1 cellular context compared by ENCODE assay signal in the genomic region with DNA sequence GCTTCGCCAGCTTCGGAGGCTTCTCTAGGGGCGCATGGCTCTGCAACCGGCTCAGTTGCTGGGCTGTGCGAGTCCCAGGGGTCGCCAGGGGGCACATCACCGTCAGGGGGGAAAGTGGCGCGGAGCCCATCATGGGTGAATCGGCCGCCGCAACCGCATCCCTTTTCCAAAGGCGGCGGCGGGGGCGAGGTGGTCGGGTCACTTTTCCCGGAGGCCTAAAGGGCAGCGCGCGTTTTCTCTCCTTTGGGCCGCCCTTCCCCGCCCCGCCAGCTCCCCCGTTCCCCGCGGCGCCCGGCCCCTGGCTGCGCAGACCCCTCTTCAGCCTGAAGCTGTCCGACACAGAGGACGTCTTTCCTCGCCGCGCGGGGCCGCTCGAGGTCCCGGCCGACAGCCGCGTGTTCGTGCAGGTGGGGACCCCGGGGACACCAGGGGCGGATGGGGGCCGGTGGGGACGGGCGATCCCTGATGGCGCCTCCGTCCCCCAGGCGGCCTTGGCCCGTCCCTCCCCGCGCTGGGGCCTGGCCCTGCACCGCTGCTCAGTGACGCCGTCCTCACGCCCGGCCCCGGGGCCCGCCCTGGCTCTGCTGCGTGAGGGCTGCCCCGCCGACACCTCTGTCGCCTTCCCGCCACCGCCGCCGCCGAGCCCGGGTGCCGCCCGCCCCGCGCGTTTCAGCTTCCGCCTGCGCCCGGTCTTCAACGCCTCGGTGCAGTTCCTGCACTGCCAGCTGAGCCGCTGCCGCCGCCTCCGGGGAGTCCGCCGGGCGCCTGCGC.
TF ChIP-seq lines count a peak whose summit lies in the region.

No MANE protein-coding gene starts in this region.

TF ChIP-seq in HepG2, 621 proteins besides CTCF, POLR2A, EP300 and RAD21 (continued from another document and continues in another):
- peak; percentile 25 for TF ChIP-seq RBM39 (IDR thresholded peaks at IDR 0.05; ENCODE audit: low read depth, low read length, poor library complexity, severe bottlenecking)
- TF ChIP-seq FOXK2 (IDR thresholded peaks at IDR 0.05), result no peak
- TF ChIP-seq, protein P1, sequence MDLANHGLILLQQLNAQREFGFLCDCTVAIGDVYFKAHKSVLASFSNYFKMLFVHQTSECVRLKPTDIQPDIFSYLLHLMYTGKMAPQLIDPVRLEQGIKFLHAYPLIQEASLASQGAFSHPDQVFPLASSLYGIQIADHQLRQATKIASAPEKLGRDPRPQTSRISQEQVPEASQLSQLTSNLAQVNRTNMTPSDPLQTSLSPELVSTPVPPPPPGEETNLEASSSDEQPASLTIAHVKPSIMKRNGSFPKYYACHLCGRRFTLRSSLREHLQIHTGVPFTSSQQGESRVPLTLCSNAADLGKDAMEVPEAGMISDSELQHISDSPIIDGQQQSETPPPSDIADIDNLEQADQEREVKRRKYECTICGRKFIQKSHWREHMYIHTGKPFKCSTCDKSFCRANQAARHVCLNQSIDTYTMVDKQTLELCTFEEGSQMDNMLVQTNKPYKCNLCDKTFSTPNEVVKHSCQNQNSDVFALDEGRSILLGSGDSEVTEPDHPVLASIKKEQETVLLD (CRISPR knock-in tag; IDR thresholded peaks at IDR 0.05; ENCODE audit: low read depth), result peak; percentile 76
- 0 out of 2 replicates have a peak, but pooled peaks have one; percentile 7 for TF ChIP-seq ZIK1 (CRISPR knock-in tag; IDR thresholded peaks at IDR 0.05; ENCODE audit: borderline replicate concordance, low read depth)
- TF ChIP-seq SAFB2 (CRISPR knock-in tag; IDR thresholded peaks at IDR 0.05; ENCODE audit: borderline replicate concordance, low read depth), result peak; percentile 43; the same call in 1 of the 2 replicates
- TF ChIP-seq GATA4 (IDR thresholded peaks at IDR 0.05; ENCODE audit: borderline replicate concordance, low read depth), result no peak
- TF ChIP-seq, protein P2, sequence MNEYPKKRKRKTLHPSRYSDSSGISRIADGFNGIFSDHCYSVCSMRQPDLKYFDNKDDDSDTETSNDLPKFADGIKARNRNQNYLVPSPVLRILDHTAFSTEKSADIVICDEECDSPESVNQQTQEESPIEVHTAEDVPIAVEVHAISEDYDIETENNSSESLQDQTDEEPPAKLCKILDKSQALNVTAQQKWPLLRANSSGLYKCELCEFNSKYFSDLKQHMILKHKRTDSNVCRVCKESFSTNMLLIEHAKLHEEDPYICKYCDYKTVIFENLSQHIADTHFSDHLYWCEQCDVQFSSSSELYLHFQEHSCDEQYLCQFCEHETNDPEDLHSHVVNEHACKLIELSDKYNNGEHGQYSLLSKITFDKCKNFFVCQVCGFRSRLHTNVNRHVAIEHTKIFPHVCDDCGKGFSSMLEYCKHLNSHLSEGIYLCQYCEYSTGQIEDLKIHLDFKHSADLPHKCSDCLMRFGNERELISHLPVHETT (CRISPR knock-in tag; conservative IDR thresholded peaks at IDR 0.05), result 0 out of 2 replicates have a peak, but pooled peaks have one; percentile 14
- TF ChIP-seq ZMAT5 (CRISPR knock-in tag; IDR thresholded peaks at IDR 0.05; ENCODE audit: borderline replicate concordance, low read depth), result no peak
- TF ChIP-seq HOXA5 (CRISPR knock-in tag; IDR thresholded peaks at IDR 0.05), result peak; percentile 26; the same call in 1 of the 2 replicates
- peak; percentile 75; the same call in 1 of the 2 replicates for TF ChIP-seq HOXD1 (CRISPR knock-in tag; IDR thresholded peaks at IDR 0.05)
- no peak for TF ChIP-seq SP140L (CRISPR knock-in tag; IDR thresholded peaks at IDR 0.05; ENCODE audit: borderline replicate concordance)
- TF ChIP-seq, protein P3, sequence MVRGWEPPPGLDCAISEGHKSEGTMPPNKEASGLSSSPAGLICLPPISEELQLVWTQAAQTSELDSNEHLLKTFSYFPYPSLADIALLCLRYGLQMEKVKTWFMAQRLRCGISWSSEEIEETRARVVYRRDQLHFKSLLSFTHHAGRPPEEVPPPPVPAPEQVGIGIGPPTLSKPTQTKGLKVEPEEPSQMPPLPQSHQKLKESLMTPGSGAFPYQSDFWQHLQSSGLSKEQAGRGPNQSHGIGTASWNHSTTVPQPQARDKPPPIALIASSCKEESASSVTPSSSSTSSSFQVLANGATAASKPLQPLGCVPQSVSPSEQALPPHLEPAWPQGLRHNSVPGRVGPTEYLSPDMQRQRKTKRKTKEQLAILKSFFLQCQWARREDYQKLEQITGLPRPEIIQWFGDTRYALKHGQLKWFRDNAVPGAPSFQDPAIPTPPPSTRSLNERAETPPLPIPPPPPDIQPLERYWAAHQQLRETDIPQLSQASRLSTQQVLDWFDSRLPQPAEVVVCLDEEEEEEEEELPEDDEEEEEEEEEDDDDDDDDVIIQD (CRISPR knock-in tag; IDR thresholded peaks at IDR 0.05; ENCODE audit: low read depth), result no peak
- TF ChIP-seq ZNF510 (CRISPR knock-in tag; IDR thresholded peaks at IDR 0.05; ENCODE audit: low read depth), result no peak; the same call in 1 of the 2 replicates
- TF ChIP-seq, protein P4, sequence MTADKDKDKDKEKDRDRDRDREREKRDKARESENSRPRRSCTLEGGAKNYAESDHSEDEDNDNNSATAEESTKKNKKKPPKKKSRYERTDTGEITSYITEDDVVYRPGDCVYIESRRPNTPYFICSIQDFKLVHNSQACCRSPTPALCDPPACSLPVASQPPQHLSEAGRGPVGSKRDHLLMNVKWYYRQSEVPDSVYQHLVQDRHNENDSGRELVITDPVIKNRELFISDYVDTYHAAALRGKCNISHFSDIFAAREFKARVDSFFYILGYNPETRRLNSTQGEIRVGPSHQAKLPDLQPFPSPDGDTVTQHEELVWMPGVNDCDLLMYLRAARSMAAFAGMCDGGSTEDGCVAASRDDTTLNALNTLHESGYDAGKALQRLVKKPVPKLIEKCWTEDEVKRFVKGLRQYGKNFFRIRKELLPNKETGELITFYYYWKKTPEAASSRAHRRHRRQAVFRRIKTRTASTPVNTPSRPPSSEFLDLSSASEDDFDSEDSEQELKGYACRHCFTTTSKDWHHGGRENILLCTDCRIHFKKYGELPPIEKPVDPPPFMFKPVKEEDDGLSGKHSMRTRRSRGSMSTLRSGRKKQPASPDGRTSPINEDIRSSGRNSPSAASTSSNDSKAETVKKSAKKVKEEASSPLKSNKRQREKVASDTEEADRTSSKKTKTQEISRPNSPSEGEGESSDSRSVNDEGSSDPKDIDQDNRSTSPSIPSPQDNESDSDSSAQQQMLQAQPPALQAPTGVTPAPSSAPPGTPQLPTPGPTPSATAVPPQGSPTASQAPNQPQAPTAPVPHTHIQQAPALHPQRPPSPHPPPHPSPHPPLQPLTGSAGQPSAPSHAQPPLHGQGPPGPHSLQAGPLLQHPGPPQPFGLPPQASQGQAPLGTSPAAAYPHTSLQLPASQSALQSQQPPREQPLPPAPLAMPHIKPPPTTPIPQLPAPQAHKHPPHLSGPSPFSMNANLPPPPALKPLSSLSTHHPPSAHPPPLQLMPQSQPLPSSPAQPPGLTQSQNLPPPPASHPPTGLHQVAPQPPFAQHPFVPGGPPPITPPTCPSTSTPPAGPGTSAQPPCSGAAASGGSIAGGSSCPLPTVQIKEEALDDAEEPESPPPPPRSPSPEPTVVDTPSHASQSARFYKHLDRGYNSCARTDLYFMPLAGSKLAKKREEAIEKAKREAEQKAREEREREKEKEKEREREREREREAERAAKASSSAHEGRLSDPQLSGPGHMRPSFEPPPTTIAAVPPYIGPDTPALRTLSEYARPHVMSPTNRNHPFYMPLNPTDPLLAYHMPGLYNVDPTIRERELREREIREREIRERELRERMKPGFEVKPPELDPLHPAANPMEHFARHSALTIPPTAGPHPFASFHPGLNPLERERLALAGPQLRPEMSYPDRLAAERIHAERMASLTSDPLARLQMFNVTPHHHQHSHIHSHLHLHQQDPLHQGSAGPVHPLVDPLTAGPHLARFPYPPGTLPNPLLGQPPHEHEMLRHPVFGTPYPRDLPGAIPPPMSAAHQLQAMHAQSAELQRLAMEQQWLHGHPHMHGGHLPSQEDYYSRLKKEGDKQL (CRISPR knock-in tag; IDR thresholded peaks at IDR 0.05; ENCODE audit: low read depth), result no peak
- TF ChIP-seq ZNF747 (CRISPR knock-in tag; IDR thresholded peaks at IDR 0.05; ENCODE audit: borderline replicate concordance), result no peak; the same call in 1 of the 2 replicates
- TF ChIP-seq THYN1 (CRISPR knock-in tag; IDR thresholded peaks at IDR 0.05; ENCODE audit: borderline replicate concordance, low read depth), result no peak
- TF ChIP-seq CBX1 (IDR thresholded peaks at IDR 0.05; ENCODE audit: low read depth), result no peak
- no peak for TF ChIP-seq ZFP1 (CRISPR knock-in tag; IDR thresholded peaks at IDR 0.05)
- TF ChIP-seq SRSF1 (optimal IDR thresholded peaks at IDR 0.05; ENCODE audit: low read depth, low read length), result no peak
- TF ChIP-seq ATAD3A (CRISPR knock-in tag; IDR thresholded peaks at IDR 0.05), result no peak
- no peak for TF ChIP-seq RAD51 (IDR thresholded peaks at IDR 0.05; ENCODE audit: borderline replicate concordance)
- TF ChIP-seq KDM3A (CRISPR knock-in tag; IDR thresholded peaks at IDR 0.05; ENCODE audit: low read depth), result no peak
- no peak for TF ChIP-seq SOX13 (IDR thresholded peaks at IDR 0.05)
- no peak for TF ChIP-seq SOX13 (CRISPR knock-in tag; conservative IDR thresholded peaks at IDR 0.05 in 1 of 2, IDR thresholded peaks at IDR 0.05 in 1 of 2)
- TF ChIP-seq MIER2 (CRISPR knock-in tag; IDR thresholded peaks at IDR 0.05), result no peak
- TF ChIP-seq ZNF7 (CRISPR knock-in tag; IDR thresholded peaks at IDR 0.05), result no peak
- TF ChIP-seq TFDP2 (CRISPR knock-in tag; IDR thresholded peaks at IDR 0.05), result peak; percentile 66
- TF ChIP-seq LRRFIP1 (CRISPR knock-in tag; conservative IDR thresholded peaks at IDR 0.05), result no peak
- no peak; the same call in 1 of the 2 replicates for TF ChIP-seq BORCS8-MEF2B (CRISPR knock-in tag; IDR thresholded peaks at IDR 0.05)
- TF ChIP-seq SALL1 (CRISPR knock-in tag; IDR thresholded peaks at IDR 0.05), result peak; percentile 32; the same call in 1 of the 2 replicates
- TF ChIP-seq TRIM22 (IDR thresholded peaks at IDR 0.05), result no peak
- TF ChIP-seq FOXO1 (CRISPR knock-in tag; IDR thresholded peaks at IDR 0.05), result 0 out of 2 replicates have a peak, but pooled peaks have one; percentile 9
- TF ChIP-seq E2F5 (CRISPR knock-in tag; conservative IDR thresholded peaks at IDR 0.05), result peak; percentile 73; the same call in 1 of the 2 replicates
- TF ChIP-seq JARID2 (CRISPR knock-in tag; IDR thresholded peaks at IDR 0.05; ENCODE audit: insufficient replicate concordance), result no peak
- no peak for TF ChIP-seq MYNN (CRISPR knock-in tag; IDR thresholded peaks at IDR 0.05; ENCODE audit: low read depth)
- TF ChIP-seq, protein P5, sequence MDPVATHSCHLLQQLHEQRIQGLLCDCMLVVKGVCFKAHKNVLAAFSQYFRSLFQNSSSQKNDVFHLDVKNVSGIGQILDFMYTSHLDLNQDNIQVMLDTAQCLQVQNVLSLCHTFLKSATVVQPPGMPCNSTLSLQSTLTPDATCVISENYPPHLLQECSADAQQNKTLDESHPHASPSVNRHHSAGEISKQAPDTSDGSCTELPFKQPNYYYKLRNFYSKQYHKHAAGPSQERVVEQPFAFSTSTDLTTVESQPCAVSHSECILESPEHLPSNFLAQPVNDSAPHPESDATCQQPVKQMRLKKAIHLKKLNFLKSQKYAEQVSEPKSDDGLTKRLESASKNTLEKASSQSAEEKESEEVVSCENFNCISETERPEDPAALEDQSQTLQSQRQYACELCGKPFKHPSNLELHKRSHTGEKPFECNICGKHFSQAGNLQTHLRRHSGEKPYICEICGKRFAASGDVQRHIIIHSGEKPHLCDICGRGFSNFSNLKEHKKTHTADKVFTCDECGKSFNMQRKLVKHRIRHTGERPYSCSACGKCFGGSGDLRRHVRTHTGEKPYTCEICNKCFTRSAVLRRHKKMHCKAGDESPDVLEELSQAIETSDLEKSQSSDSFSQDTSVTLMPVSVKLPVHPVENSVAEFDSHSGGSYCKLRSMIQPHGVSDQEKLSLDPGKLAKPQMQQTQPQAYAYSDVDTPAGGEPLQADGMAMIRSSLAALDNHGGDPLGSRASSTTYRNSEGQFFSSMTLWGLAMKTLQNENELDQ (CRISPR knock-in tag; IDR thresholded peaks at IDR 0.05; ENCODE audit: borderline replicate concordance), result no peak
